Comparison of ENCODE assay signal across 9 cellular contexts in genomic region chr3:85342915-85343314, GRCh38.
A peak's percentile ranks its signal among the peaks of the same experiment; 100 is the strongest.
DNase-seq lines count a peak whose midpoint lies in the region; ATAC-seq and TF ChIP-seq lines count a peak whose summit lies in the region.
"Had no signal": no experiment of that assay in that cellular context is flagged by ENCODE, and none has a peak within 500 bp of the region (broad histone marks: within the 10 kb centered on the region; RNA-seq: fewer than 3 reads in every experiment).

No MANE protein-coding gene starts in this region.

- no peaks in the 10 kb centered on the region for H3K4me1 Mint-ChIP-seq in activated naive CD4-positive, alpha-beta T cell treated with anti-CD3 and anti-CD28 coated beads for 36 hours (ENCODE audit: low read depth)

- H3K9me3 ChIP-seq in osteoblast (ENCODE audit: low read depth, low read length): no peaks in the 10 kb centered on the region

- intact Hi-C loops in activated naive CD4-positive, alpha-beta T cell treated with anti-CD3 and anti-CD28 coated beads for 36 hours (cut with micrococcal nuclease): no loop called here

- H3K79me2 ChIP-seq in osteoblast (ENCODE audit: insufficient read depth, low read length): no peaks in the 10 kb centered on the region

- H3K4me1 ChIP-seq in osteoblast (ENCODE audit: insufficient read depth, low read length): no peaks in the 10 kb centered on the region

- no peaks in the 10 kb centered on the region for H3K9me3 Mint-ChIP-seq in activated naive CD4-positive, alpha-beta T cell treated with anti-CD3 and anti-CD28 coated beads for 36 hours

- CTCF ChIA-PET in activated naive CD4-positive, alpha-beta T cell treated with anti-CD3 and anti-CD28 coated beads for 36 hours (lab: Charles Lee): no interaction called here

- DNase-seq in DMS53 (lab: John Stamatoyannopoulos, UW) (peak; percentile 39), DMS53 treated with DMSO at 0.1 percent for 48 hours (lab: John Stamatoyannopoulos, UW; ENCODE audit: unreplicated experiment) (no peak), NCI-H2107 treated with DMSO at 0.1 percent for 48 hours (lab: John Stamatoyannopoulos, UW; ENCODE audit: unreplicated experiment) (peak; percentile 33), T47D (ENCODE audit: low read depth in 1 of 2, low spot score in 1 of 2) (peak; percentile 24 to 77), pons (ENCODE audit: low spot score) (peak; percentile 91), osteoblast (ENCODE audit: insufficient read length, low spot score, missing footprints) (no peak)
- no peak for DNase-seq in activated naive CD4-positive, alpha-beta T cell treated with anti-CD3 and anti-CD28 coated beads for 36 hours
- DNase-seq: GOT3 had no signal

- no peaks in the 10 kb centered on the region for H3K36me3 ChIP-seq in osteoblast (ENCODE audit: insufficient read depth, low read length)

- H3K27ac Mint-ChIP-seq in activated naive CD4-positive, alpha-beta T cell treated with anti-CD3 and anti-CD28 coated beads for 36 hours: no peak overlapping the region

- no peak overlapping the region for H2AFZ ChIP-seq in osteoblast (ENCODE audit: low read length)

- no peaks in the 10 kb centered on the region for H3K27me3 ChIP-seq in osteoblast (ENCODE audit: insufficient read depth, low read length)

- H3K4me3 Mint-ChIP-seq in activated naive CD4-positive, alpha-beta T cell treated with anti-CD3 and anti-CD28 coated beads for 36 hours: no peak overlapping the region

- no peak for TF ChIP-seq CTCF in osteoblast (IDR thresholded peaks at IDR 0.05; ENCODE audit: extremely low read depth, low read depth, low read length)

- no peaks in the 10 kb centered on the region for H3K27me3 Mint-ChIP-seq in activated naive CD4-positive, alpha-beta T cell treated with anti-CD3 and anti-CD28 coated beads for 36 hours (ENCODE audit: low read depth)

- H3K27ac ChIP-seq in osteoblast (ENCODE audit: low read depth, low read length): no peak overlapping the region

- in situ Hi-C loops in T47D (cut with HindIII; ENCODE audit: low pct_unique_long_range_greater_than_20kb, low sequenced_read_pairs): no loop called here

- no peaks in the 10 kb centered on the region for H3K36me3 Mint-ChIP-seq in activated naive CD4-positive, alpha-beta T cell treated with anti-CD3 and anti-CD28 coated beads for 36 hours (ENCODE audit: low read depth)

- no peak for ATAC-seq in HG03457 (IDR thresholded peaks at IDR 0.05; ENCODE audit: unreplicated experiment)

- no peaks in the 10 kb centered on the region for H4K20me1 ChIP-seq in osteoblast (ENCODE audit: insufficient read depth, low read length)

- no peak overlapping the region for H3K4me3 ChIP-seq in osteoblast (ENCODE audit: insufficient read depth, low read length)

- H3K4me2 ChIP-seq in osteoblast (ENCODE audit: insufficient read depth, low read length): no peak overlapping the region

Comparison
In these comparisons a context has a peak if more than half of its experiments do, and no peak if none do; other contexts are left out.
1. DNase-seq: peak in DMS53 (single experiment), NCI-H2107 treated with DMSO at 0.1 percent for 48 hours (single experiment), T47D (2 of 2) and pons (single experiment); none in DMS53 treated with DMSO at 0.1 percent for 48 hours (single experiment), osteoblast (single experiment) and activated naive CD4-positive, alpha-beta T cell treated with anti-CD3 and anti-CD28 coated beads for 36 hours (single experiment).